In the genomic region with DNA sequence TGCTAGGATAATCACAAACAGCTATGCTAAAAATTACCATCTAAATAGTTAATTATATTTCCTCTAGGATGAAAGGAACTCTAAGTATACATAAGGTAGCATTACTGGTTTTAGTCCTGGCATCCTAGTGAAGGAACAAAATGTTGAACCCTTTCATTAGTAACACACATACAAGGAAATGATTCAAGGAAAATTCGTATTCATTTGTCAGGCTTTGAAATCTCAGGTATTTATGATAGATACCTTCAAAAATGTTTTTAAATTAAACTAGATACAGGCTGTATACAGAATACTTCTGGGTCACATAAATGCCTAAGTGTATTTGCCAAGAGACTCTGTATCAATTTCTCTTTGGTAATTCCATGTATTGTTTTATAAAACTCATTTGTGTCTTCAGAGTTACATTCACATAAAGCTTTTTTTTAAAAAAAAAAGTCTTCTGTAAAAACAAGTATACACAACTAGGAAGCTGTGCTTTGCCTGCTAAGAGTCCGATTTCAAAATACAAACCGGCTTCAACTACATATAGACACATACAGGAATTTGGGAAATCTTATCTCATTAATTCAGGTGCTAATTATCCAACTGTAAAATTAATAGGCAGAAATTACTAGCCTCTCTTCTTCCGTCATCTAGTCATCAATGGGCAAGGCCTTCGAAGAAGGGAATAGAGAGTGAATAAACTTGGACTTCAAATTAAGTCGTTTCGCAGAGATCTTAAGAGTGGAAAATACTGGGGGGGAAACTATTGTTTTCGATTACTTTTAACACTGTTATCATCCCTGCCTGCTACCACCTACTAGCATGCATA, we compare ENCODE assay signal across 8 cellular contexts. TPM values are rescaled to one million over a fixed set of nuclear protein-coding genes. Genes with fewer than 3 reads are reported as not detected.
DNase-seq lines count a peak whose midpoint lies in the region; ATAC-seq and TF ChIP-seq lines count a peak whose summit lies in the region.

No MANE protein-coding gene starts in this region.

- peak overlapping the region; percentile 80 for H3K27ac ChIP-seq in CD8-positive, alpha-beta memory T cell (ENCODE audit: low read depth, low read length)
- no peak overlapping the region for H3K27ac ChIP-seq in effector memory CD4-positive, alpha-beta T cell (ENCODE audit: insufficient read depth, low read length, poor library complexity, severe bottlenecking)
- peak overlapping the region; percentile 83 for H3K27ac ChIP-seq in osteoblast (ENCODE audit: low read depth, low read length)

- peak overlapping the region; percentile 78 for H3K9ac ChIP-seq in Loucy (ENCODE audit: low read depth, low read length, poor library complexity, severe bottlenecking)

- peaks cover 27% of the 10 kb centered on the region for H3K4me1 ChIP-seq in CD8-positive, alpha-beta memory T cell (ENCODE audit: insufficient read depth, low read length)
- H3K4me1 ChIP-seq in Loucy (ENCODE audit: insufficient read depth, low read length, poor library complexity, severe bottlenecking), result peaks cover 32% of the 10 kb centered on the region
- peaks cover 3% of the 10 kb centered on the region for H3K4me1 ChIP-seq in effector memory CD4-positive, alpha-beta T cell (ENCODE audit: control insufficient read depth, insufficient read depth, low read length, poor library complexity, severe bottlenecking)
- H3K4me1 ChIP-seq in osteoblast (ENCODE audit: insufficient read depth, low read length), result peaks cover 15% of the 10 kb centered on the region

- H3K27me3 ChIP-seq in CD8-positive, alpha-beta memory T cell (ENCODE audit: insufficient read depth, low read length, poor library complexity, severe bottlenecking), result no peaks in the 10 kb centered on the region
- H3K27me3 ChIP-seq in Loucy (ENCODE audit: insufficient read depth, low read length, poor library complexity, severe bottlenecking), result no peaks in the 10 kb centered on the region
- no peaks in the 10 kb centered on the region for H3K27me3 ChIP-seq in effector memory CD4-positive, alpha-beta T cell (replicated peaks; ENCODE audit: control insufficient read depth, insufficient read depth, low read length, poor library complexity, severe bottlenecking)
- no peaks in the 10 kb centered on the region for H3K27me3 ChIP-seq in osteoblast (ENCODE audit: insufficient read depth, low read length)

- no peaks in the 10 kb centered on the region for H3K9me3 ChIP-seq in CD8-positive, alpha-beta memory T cell (ENCODE audit: low read length)
- H3K9me3 ChIP-seq in Loucy (ENCODE audit: insufficient read depth, low read depth, low read length) (no peaks in the 10 kb centered on the region), osteoblast (ENCODE audit: low read depth, low read length) (no peaks in the 10 kb centered on the region)
- no peaks in the 10 kb centered on the region for H3K9me3 ChIP-seq in effector memory CD4-positive, alpha-beta T cell (ENCODE audit: control insufficient read depth, low read length)

- H3K27me3 Mint-ChIP-seq in CD8-positive, alpha-beta memory T cell, result no peaks in the 10 kb centered on the region

- TF ChIP-seq CTCF in Loucy (conservative IDR thresholded peaks at IDR 0.05; ENCODE audit: low read length) (no peak), osteoblast (IDR thresholded peaks at IDR 0.05; ENCODE audit: extremely low read depth, low read depth, low read length) (no peak)

- H2AFZ ChIP-seq in Loucy (ENCODE audit: low read length) (no peak overlapping the region), osteoblast (ENCODE audit: low read length) (no peak overlapping the region)

- H3K79me2 ChIP-seq in Loucy (ENCODE audit: insufficient read depth, low read length) (peaks cover 46% of the 10 kb centered on the region), osteoblast (ENCODE audit: insufficient read depth, low read length) (peaks cover 60% of the 10 kb centered on the region)

- H3K36me3 ChIP-seq in CD8-positive, alpha-beta memory T cell (ENCODE audit: insufficient read depth, low read length), result no peaks in the 10 kb centered on the region
- H3K36me3 ChIP-seq in Loucy (ENCODE audit: insufficient read depth, low read length) (no peaks in the 10 kb centered on the region), osteoblast (ENCODE audit: insufficient read depth, low read length) (peaks cover 3% of the 10 kb centered on the region)
- no peaks in the 10 kb centered on the region for H3K36me3 ChIP-seq in effector memory CD4-positive, alpha-beta T cell (ENCODE audit: control insufficient read depth, insufficient read depth, low read length)

- H3K4me2 ChIP-seq in Loucy (ENCODE audit: low read depth, low read length, poor library complexity, severe bottlenecking), result peak overlapping the region; percentile 94
- H3K4me2 ChIP-seq in osteoblast (ENCODE audit: insufficient read depth, low read length), result peak overlapping the region; percentile 87

- H3K36me3 Mint-ChIP-seq in CD8-positive, alpha-beta memory T cell, result peaks cover 0 to 13% (median 7%) of the 10 kb centered on the region in 3 donors

- peak overlapping the region in 7 of 8 donors; percentile 80 to 96 (median 93) for H3K27ac Mint-ChIP-seq in CD8-positive, alpha-beta memory T cell

- no peaks in the 10 kb centered on the region for H3K9me2 ChIP-seq in Loucy (replicated peaks; ENCODE audit: low read depth, low read length)

- H3F3A ChIP-seq in Loucy (ENCODE audit: low read depth), result peaks cover 4% of the 10 kb centered on the region; the same call in 1 of the 2 replicates

- POLR2A ChIA-PET in CD8-positive, alpha-beta memory T cell (lab: Charles Lee), result interaction anchor here (2.1 kb wide), 1 partner anchor 167 kb away, joined by 9 read pairs; the partner anchor contains the start of gene EID1

- peaks cover 40 to 57% (median 49%) of the 10 kb centered on the region in 3 donors for H3K4me1 Mint-ChIP-seq in CD8-positive, alpha-beta memory T cell

- ATAC-seq in HG03025 (IDR thresholded peaks at IDR 0.05; ENCODE audit: low FRiP score, unreplicated experiment), result no peak

- H3K4me3 Mint-ChIP-seq in CD8-positive, alpha-beta memory T cell, result peak overlapping the region; percentile 87 to 98 (median 96)

- H3K9me3 Mint-ChIP-seq in CD8-positive, alpha-beta memory T cell, result no peaks in the 10 kb centered on the region

- peaks cover 29% of the 10 kb centered on the region for H4K20me1 ChIP-seq in Loucy (ENCODE audit: insufficient read depth, low read length, poor library complexity, severe bottlenecking)
- peaks cover 15% of the 10 kb centered on the region for H4K20me1 ChIP-seq in osteoblast (ENCODE audit: insufficient read depth, low read length)

- peak overlapping the region; percentile 91 for H3K4me3 ChIP-seq in CD8-positive, alpha-beta memory T cell (ENCODE audit: low read length)
- H3K4me3 ChIP-seq in Loucy (ENCODE audit: low read length, poor library complexity, severe bottlenecking), result peak overlapping the region; percentile 86
- peak overlapping the region; percentile 94 for H3K4me3 ChIP-seq in effector memory CD4-positive, alpha-beta T cell (ENCODE audit: insufficient read depth, low read depth, low read length, poor library complexity, severe bottlenecking)
- peak overlapping the region; percentile 93 for H3K4me3 ChIP-seq in osteoblast (ENCODE audit: insufficient read depth, low read length)

- DNase-seq in CD8-positive, alpha-beta memory T cell, result no peak
- no peak for DNase-seq in effector memory CD4-positive, alpha-beta T cell
- DNase-seq in osteoblast (ENCODE audit: insufficient read length, low spot score, missing footprints) (no peak), NCI-H1694 treated with DMSO at 0.1 percent for 48 hours (lab: John Stamatoyannopoulos, UW) (no peak), NCI-H510A (lab: John Stamatoyannopoulos, UW) (no peak)
- DNase-seq in activated CD8-positive, alpha-beta memory T cell treated with anti-CD3 and anti-CD28 coated beads, Interleukin-2, amount 50 U/mL, for 48 hours, result no peak

- CTCF ChIA-PET in CD8-positive, alpha-beta memory T cell (lab: Charles Lee), result no interaction called here

RNA-seq across cellular contexts. Expression of gene SECISBP2L, which starts 1.3 kb away (rescaled TPM):
- 10 to 100 TPM; 27.2 to 28.1 TPM for total RNA-seq in CD8-positive, alpha-beta memory T cell
- polyA plus RNA-seq in CD8-positive, alpha-beta memory T cell, result 24.7 TPM
- 42.3 and 52.7 TPM in 2 replicates for total RNA-seq in osteoblast
